Comparison of ENCODE assay signal across 21 cellular contexts in genomic region chr7:55199418-55199817, GRCh38.
"Had no signal": no experiment of that assay in that cellular context is flagged by ENCODE, and none has a peak within 500 bp of the region (broad histone marks: within the 10 kb centered on the region; RNA-seq: fewer than 3 reads in every experiment).

No MANE protein-coding gene starts in this region.

- ATAC-seq: right lobe of liver; stimulated activated effector memory CD8-positive, alpha-beta T cell treated with anti-CD3 and anti-CD28 coated beads, Interleukin-12 subunit alpha, Interleukin-12 subunit beta, amount 100 ng/mL, for 72 hours had no signal

- H3K4me1 ChIP-seq: neural progenitor cell, parathyroid adenoma, right lobe of liver had no signal

- H3K4me3 ChIP-seq: dorsolateral prefrontal cortex, esophagus muscularis mucosa, neural progenitor cell, right lobe of liver, stomach, thyroid gland had no signal

- H3K79me2 ChIP-seq: parathyroid adenoma had no signal

- H3K27me3 ChIP-seq: dorsolateral prefrontal cortex, esophagus muscularis mucosa, neural progenitor cell, right lobe of liver, stomach, thyroid gland had no signal

- H3K9ac ChIP-seq: neural progenitor cell, parathyroid adenoma had no signal

- H3K27ac ChIP-seq: dorsolateral prefrontal cortex, epithelial cell of prostate, esophagus muscularis mucosa, neural progenitor cell, parathyroid adenoma, right lobe of liver, thyroid gland had no signal

- DNase-seq: central memory CD4-positive, alpha-beta T cell; dorsolateral prefrontal cortex; effector CD4-positive, alpha-beta T cell; endodermal cell; foreskin melanocyte; glutamatergic neuron; mesendoderm; midbrain; naive thymus-derived CD4-positive, alpha-beta T cell; right lobe of liver; stimulated activated CD4-positive, alpha-beta T cell treated with anti-CD3 and anti-CD28 coated beads, Interleukin-2, amount 100 ng/mL, for 24 hours; stimulated activated CD4-positive, alpha-beta T cell treated with anti-CD3 and anti-CD28 coated beads, Interleukin-4, amount 100 ng/mL, for 24 hours; stimulated activated naive CD4-positive, alpha-beta T cell treated with Interleukin-2 at 50 U/mL for 16 hours; stomach; thyroid gland; trophoblast cell had no signal

- H2AFZ ChIP-seq: neural progenitor cell, parathyroid adenoma had no signal

- H3K9me3 ChIP-seq: esophagus muscularis mucosa, right lobe of liver, stomach, thyroid gland had no signal

- H3K4me2 ChIP-seq: neural progenitor cell had no signal

- H3K36me3 ChIP-seq: neural progenitor cell had no signal
